Comparison of ENCODE assay signal across 16 cellular contexts in genomic region chr17:57363580-57363979, GRCh38.
A peak's percentile ranks its signal among the peaks of the same experiment; 100 is the strongest.
DNase-seq lines count a peak whose midpoint lies in the region; ATAC-seq and TF ChIP-seq lines count a peak whose summit lies in the region.
"Had no signal": no experiment of that assay in that cellular context is flagged by ENCODE, and none has a peak within 500 bp of the region (broad histone marks: within the 10 kb centered on the region; RNA-seq: fewer than 3 reads in every experiment).

No MANE protein-coding gene starts in this region.

- H3K36me3 ChIP-seq in Caco-2 (ENCODE audit: control insufficient read depth, insufficient read depth, low read length) (peaks cover 1% of the 10 kb centered on the region; the same call in 1 of the 2 replicates), KOPT-K1 (ENCODE audit: insufficient read depth, low read length) (peaks cover 39% of the 10 kb centered on the region), neural progenitor cell (no peaks in the 10 kb centered on the region)

- H3K4me3 ChIP-seq in Caco-2 (ENCODE audit: low read depth, low read length): no peak overlapping the region
- H3K4me3 ChIP-seq in neural progenitor cell: no peak overlapping the region
- H3K4me3 ChIP-seq: GM12878 had no signal

- peaks cover 50% of the 10 kb centered on the region for H3K36me3 Mint-ChIP-seq in Caco-2 (ENCODE audit: insufficient read depth, unreplicated experiment)
- H3K36me3 Mint-ChIP-seq in WTC11: peaks cover 4% of the 10 kb centered on the region; the same call in 1 of the 2 replicates
- H3K36me3 Mint-ChIP-seq in neural progenitor cell: peaks cover 33% of the 10 kb centered on the region

- peaks cover 3% of the 10 kb centered on the region for H3F3A ChIP-seq in neural progenitor cell (ENCODE audit: low read depth)

- H3K27me3 Mint-ChIP-seq in Caco-2 (ENCODE audit: insufficient read depth, unreplicated experiment) (no peaks in the 10 kb centered on the region), WTC11 (ENCODE audit: low read depth) (no peaks in the 10 kb centered on the region), neural progenitor cell (ENCODE audit: insufficient read depth, low read depth) (peaks cover 2% of the 10 kb centered on the region)

- TF ChIP-seq CTCF in Caco-2 (IDR thresholded peaks at IDR 0.05; ENCODE audit: insufficient read depth in 1 of 2, low read depth in 1 of 2, low read length in 1 of 2, severe bottlenecking in 1 of 2, unreplicated experiment in 1 of 2) (no peak), WTC11 (IDR thresholded peaks at IDR 0.05) (no peak), neural progenitor cell (IDR thresholded peaks at IDR 0.05) (no peak)

- H3K27ac ChIP-seq in KOPT-K1 (ENCODE audit: low read depth, low read length, poor library complexity, severe bottlenecking): peak overlapping the region; percentile 72
- no peak overlapping the region for H3K27ac ChIP-seq in neural progenitor cell
- H3K27ac ChIP-seq: C4-2B, HL-60 had no signal

- H3K9me3 ChIP-seq in Caco-2 (no peaks in the 10 kb centered on the region), KOPT-K1 (ENCODE audit: insufficient read depth, low read length, poor library complexity, severe bottlenecking) (no peaks in the 10 kb centered on the region), neural progenitor cell (ENCODE audit: low read depth) (no peaks in the 10 kb centered on the region)

- no peak overlapping the region for H3K9ac ChIP-seq in neural progenitor cell

- intact Hi-C loops in Caco-2 (cut with micrococcal nuclease; ENCODE audit: unreplicated experiment): no loop called here

- no peak for DNase-seq in Caco-2
- no peak for DNase-seq in WTC11 (ENCODE audit: low spot score)
- DNase-seq in neural progenitor cell (ENCODE audit: low spot score): no peak
- DNase-seq in NCI-H524 treated with DMSO at 0.1 percent for 48 hours (lab: John Stamatoyannopoulos, UW): no peak
- DNase-seq in EL: no peak
- no peak for DNase-seq in NCI-H526 treated with DMSO at 0.1 percent for 48 hours (lab: John Stamatoyannopoulos, UW)
- DNase-seq: KBM-7, NCI-H1092 treated with DMSO at 0.1 percent for 48 hours, NCI-H2029 treated with DMSO at 0.1 percent for 48 hours, NCI-H226, SW 1271 had no signal

- peaks cover 36% of the 10 kb centered on the region for H3K4me1 Mint-ChIP-seq in Caco-2 (ENCODE audit: low read depth, unreplicated experiment)
- H3K4me1 Mint-ChIP-seq in WTC11: peaks cover 43% of the 10 kb centered on the region
- H3K4me1 Mint-ChIP-seq in neural progenitor cell: peaks cover 57% of the 10 kb centered on the region

- no TSS peak for BruUV-seq in Caco-2 (replicated peaks; lab: Mats Ljungman, UMichigan)

- no peak for ATAC-seq in WTC11
- ATAC-seq: GM12878, Right ventricle myocardium inferior had no signal

- no peak overlapping the region for H3K4me3 Mint-ChIP-seq in Caco-2 (ENCODE audit: unreplicated experiment)
- no peak overlapping the region for H3K4me3 Mint-ChIP-seq in WTC11
- no peak overlapping the region for H3K4me3 Mint-ChIP-seq in neural progenitor cell

- peaks cover 38% of the 10 kb centered on the region for H3K4me1 ChIP-seq in Caco-2
- H3K4me1 ChIP-seq in neural progenitor cell: peaks cover 52% of the 10 kb centered on the region

- H2AFZ ChIP-seq in neural progenitor cell (replicated peaks): no peak overlapping the region

- peaks cover 100% of the 10 kb centered on the region for H3K79me2 ChIP-seq in neural progenitor cell (ENCODE audit: low read depth)

- H3K27me3 ChIP-seq in Caco-2 (replicated peaks; ENCODE audit: control insufficient read depth, insufficient read depth, low read length) (no peaks in the 10 kb centered on the region), neural progenitor cell (no peaks in the 10 kb centered on the region)

- H3K27ac Mint-ChIP-seq in Caco-2 (ENCODE audit: unreplicated experiment) (peak overlapping the region; percentile 50), WTC11 (no peak overlapping the region), neural progenitor cell (no peak overlapping the region)

- POLR2A ChIA-PET in Caco-2 (lab: Charles Lee): no interaction called here
- POLR2A ChIA-PET in WTC11 (lab: Charles Lee): no interaction called here

- H3K4me2 ChIP-seq in neural progenitor cell: peak overlapping the region; percentile 59

- H4K20me1 ChIP-seq in neural progenitor cell (ENCODE audit: low read depth): peaks cover 73% of the 10 kb centered on the region

- CTCF ChIA-PET in Caco-2 (lab: Charles Lee) (no interaction called here), WTC11 (lab: Charles Lee) (no interaction called here)

- no peaks in the 10 kb centered on the region for H3K9me3 Mint-ChIP-seq in Caco-2 (ENCODE audit: unreplicated experiment)
- H3K9me3 Mint-ChIP-seq in WTC11: 0 out of 2 replicates have a peak, but pooled peaks cover 3% of the 10 kb centered on the region
- H3K9me3 Mint-ChIP-seq in neural progenitor cell: no peaks in the 10 kb centered on the region

TF ChIP-seq in WTC11, 78 proteins besides CTCF, POLR2A, EP300 and RAD21:
- TF ChIP-seq PRRX2 (CRISPR knock-in tag; IDR thresholded peaks at IDR 0.05) (no peak), ZNF138 (CRISPR knock-in tag; conservative IDR thresholded peaks at IDR 0.05) (no peak), SMAD3 (CRISPR knock-in tag; IDR thresholded peaks at IDR 0.05; ENCODE audit: borderline replicate concordance) (no peak), PREB (CRISPR knock-in tag; IDR thresholded peaks at IDR 0.05; ENCODE audit: borderline replicate concordance) (no peak), ZNF121 (CRISPR knock-in tag; IDR thresholded peaks at IDR 0.05) (peak; percentile 13; the same call in 1 of the 2 replicates), ESRRA (CRISPR knock-in tag; IDR thresholded peaks at IDR 0.05; ENCODE audit: borderline replicate concordance) (no peak), ZNF232 (CRISPR knock-in tag; IDR thresholded peaks at IDR 0.05) (no peak)
